Comparison of ENCODE assay signal across 1 cellular context in genomic region chr11:2376751-2377451, GRCh38.
TF ChIP-seq lines count a peak whose summit lies in the region.

A gene with protein sequence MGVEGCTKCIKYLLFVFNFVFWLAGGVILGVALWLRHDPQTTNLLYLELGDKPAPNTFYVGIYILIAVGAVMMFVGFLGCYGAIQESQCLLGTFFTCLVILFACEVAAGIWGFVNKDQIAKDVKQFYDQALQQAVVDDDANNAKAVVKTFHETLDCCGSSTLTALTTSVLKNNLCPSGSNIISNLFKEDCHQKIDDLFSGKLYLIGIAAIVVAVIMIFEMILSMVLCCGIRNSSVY (plus strand): TSS chr11:2377310. CDS start chr11:2377550, 240 bp downstream.

TF ChIP-seq in K562, 482 proteins besides CTCF, POLR2A, EP300 and RAD21 (continued from another document):
- no peak for TF ChIP-seq ZFX (CRISPR knock-in tag; IDR thresholded peaks at IDR 0.05)
- TF ChIP-seq ZBTB7A (IDR thresholded peaks at IDR 0.05; ENCODE audit: borderline replicate concordance, control insufficient read depth, low read depth, low read length) = no peak
- TF ChIP-seq POLR2G (IDR thresholded peaks at IDR 0.05; ENCODE audit: low read depth, low read length) = peak; percentile 81
- peak; percentile 73 for TF ChIP-seq TAF1 (IDR thresholded peaks at IDR 0.05; ENCODE audit: control insufficient read depth, extremely low read depth, insufficient read depth, low read length, severe bottlenecking)
- peak; percentile 46; the same call in 1 of the 2 replicates for TF ChIP-seq SP1 (CRISPR knock-in tag; IDR thresholded peaks at IDR 0.05)
- TF ChIP-seq ZNF77 (CRISPR knock-in tag; IDR thresholded peaks at IDR 0.05) = no peak
- TF ChIP-seq TBP (optimal IDR thresholded peaks at IDR 0.05; ENCODE audit: low read depth, low read length) = peak; percentile 97
- peak; percentile 84 for TF ChIP-seq GTF2F1 (IDR thresholded peaks at IDR 0.05; ENCODE audit: low read depth, low read length)
- TF ChIP-seq NCOA4 (IDR thresholded peaks at IDR 0.05; ENCODE audit: partially characterized antibody) = no peak
- no peak for TF ChIP-seq ZNF583 (CRISPR knock-in tag; IDR thresholded peaks at IDR 0.05)
- no peak for TF ChIP-seq ZBTB9 (CRISPR knock-in tag; IDR thresholded peaks at IDR 0.05)
- peak in 1 of 2 experiments; percentile 7 for TF ChIP-seq E2F6 (IDR thresholded peaks at IDR 0.05; ENCODE audit: borderline replicate concordance in 1 of 2, extremely low read depth in 1 of 2, insufficient read depth in 1 of 2, insufficient read length in 1 of 2, low read depth in 1 of 2, low read length in 1 of 2, poor library complexity in 1 of 2, severe bottlenecking in 1 of 2)
- no peak for TF ChIP-seq NR2C2 (CRISPR knock-in tag; IDR thresholded peaks at IDR 0.05)
- TF ChIP-seq NR2C2 (tag; IDR thresholded peaks at IDR 0.05) = no peak
- 0 out of 2 replicates have a peak, but pooled peaks have one; percentile 32 for TF ChIP-seq GTF2A2 (tag; IDR thresholded peaks at IDR 0.05)
- no peak for TF ChIP-seq ZNF79 (CRISPR knock-in tag; IDR thresholded peaks at IDR 0.05; ENCODE audit: low read depth)
- peak; percentile 52; the same call in 1 of the 2 replicates for TF ChIP-seq POLR2AphosphoS5 (IDR thresholded peaks at IDR 0.05; ENCODE audit: control insufficient read depth, insufficient read depth, low read depth, low read length)
- peak in 1 of 3 experiments; percentile 22 for TF ChIP-seq YY1 (IDR thresholded peaks at IDR 0.05; ENCODE audit: borderline replicate concordance in 1 of 3, control insufficient read depth in 1 of 3, extremely low read depth in 1 of 3, insufficient read depth in 3 of 3, insufficient read length in 1 of 3, insufficient replicate concordance in 2 of 3, low read depth in 1 of 3, low read length in 2 of 3)
- TF ChIP-seq, protein P1, sequence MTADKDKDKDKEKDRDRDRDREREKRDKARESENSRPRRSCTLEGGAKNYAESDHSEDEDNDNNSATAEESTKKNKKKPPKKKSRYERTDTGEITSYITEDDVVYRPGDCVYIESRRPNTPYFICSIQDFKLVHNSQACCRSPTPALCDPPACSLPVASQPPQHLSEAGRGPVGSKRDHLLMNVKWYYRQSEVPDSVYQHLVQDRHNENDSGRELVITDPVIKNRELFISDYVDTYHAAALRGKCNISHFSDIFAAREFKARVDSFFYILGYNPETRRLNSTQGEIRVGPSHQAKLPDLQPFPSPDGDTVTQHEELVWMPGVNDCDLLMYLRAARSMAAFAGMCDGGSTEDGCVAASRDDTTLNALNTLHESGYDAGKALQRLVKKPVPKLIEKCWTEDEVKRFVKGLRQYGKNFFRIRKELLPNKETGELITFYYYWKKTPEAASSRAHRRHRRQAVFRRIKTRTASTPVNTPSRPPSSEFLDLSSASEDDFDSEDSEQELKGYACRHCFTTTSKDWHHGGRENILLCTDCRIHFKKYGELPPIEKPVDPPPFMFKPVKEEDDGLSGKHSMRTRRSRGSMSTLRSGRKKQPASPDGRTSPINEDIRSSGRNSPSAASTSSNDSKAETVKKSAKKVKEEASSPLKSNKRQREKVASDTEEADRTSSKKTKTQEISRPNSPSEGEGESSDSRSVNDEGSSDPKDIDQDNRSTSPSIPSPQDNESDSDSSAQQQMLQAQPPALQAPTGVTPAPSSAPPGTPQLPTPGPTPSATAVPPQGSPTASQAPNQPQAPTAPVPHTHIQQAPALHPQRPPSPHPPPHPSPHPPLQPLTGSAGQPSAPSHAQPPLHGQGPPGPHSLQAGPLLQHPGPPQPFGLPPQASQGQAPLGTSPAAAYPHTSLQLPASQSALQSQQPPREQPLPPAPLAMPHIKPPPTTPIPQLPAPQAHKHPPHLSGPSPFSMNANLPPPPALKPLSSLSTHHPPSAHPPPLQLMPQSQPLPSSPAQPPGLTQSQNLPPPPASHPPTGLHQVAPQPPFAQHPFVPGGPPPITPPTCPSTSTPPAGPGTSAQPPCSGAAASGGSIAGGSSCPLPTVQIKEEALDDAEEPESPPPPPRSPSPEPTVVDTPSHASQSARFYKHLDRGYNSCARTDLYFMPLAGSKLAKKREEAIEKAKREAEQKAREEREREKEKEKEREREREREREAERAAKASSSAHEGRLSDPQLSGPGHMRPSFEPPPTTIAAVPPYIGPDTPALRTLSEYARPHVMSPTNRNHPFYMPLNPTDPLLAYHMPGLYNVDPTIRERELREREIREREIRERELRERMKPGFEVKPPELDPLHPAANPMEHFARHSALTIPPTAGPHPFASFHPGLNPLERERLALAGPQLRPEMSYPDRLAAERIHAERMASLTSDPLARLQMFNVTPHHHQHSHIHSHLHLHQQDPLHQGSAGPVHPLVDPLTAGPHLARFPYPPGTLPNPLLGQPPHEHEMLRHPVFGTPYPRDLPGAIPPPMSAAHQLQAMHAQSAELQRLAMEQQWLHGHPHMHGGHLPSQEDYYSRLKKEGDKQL (CRISPR knock-in tag; IDR thresholded peaks at IDR 0.05; ENCODE audit: borderline replicate concordance) = 0 out of 2 replicates have a peak, but pooled peaks have one; percentile 38
- TF ChIP-seq ZKSCAN8 (CRISPR knock-in tag; IDR thresholded peaks at IDR 0.05) = no peak
- no peak for TF ChIP-seq LCOR (CRISPR knock-in tag; IDR thresholded peaks at IDR 0.05)
- TF ChIP-seq KAT7 (CRISPR knock-in tag; IDR thresholded peaks at IDR 0.05; ENCODE audit: borderline replicate concordance) = no peak
- TF ChIP-seq TEAD2 (tag; IDR thresholded peaks at IDR 0.05) = no peak
- TF ChIP-seq RBM25 (IDR thresholded peaks at IDR 0.05; ENCODE audit: low read depth, low read length, severe bottlenecking) = no peak
- no peak for TF ChIP-seq MAFF (IDR thresholded peaks at IDR 0.05; ENCODE audit: low read length)
- TF ChIP-seq FOXJ3 (CRISPR knock-in tag; IDR thresholded peaks at IDR 0.05) = no peak
- TF ChIP-seq ZNF436 (CRISPR knock-in tag; IDR thresholded peaks at IDR 0.05) = peak; percentile 8; the same call in 1 of the 2 replicates
- no peak for TF ChIP-seq ZHX1 (conservative IDR thresholded peaks at IDR 0.05; ENCODE audit: low read length)
- TF ChIP-seq ZNF212 (CRISPR knock-in tag; IDR thresholded peaks at IDR 0.05) = no peak
- no peak for TF ChIP-seq RUNX1 (IDR thresholded peaks at IDR 0.05; ENCODE audit: low read depth)
- TF ChIP-seq GTF2B (IDR thresholded peaks at IDR 0.05; ENCODE audit: extremely low read depth, insufficient read length) = peak; percentile 70
- no peak for TF ChIP-seq ZNF134 (CRISPR knock-in tag; conservative IDR thresholded peaks at IDR 0.05)
- 0 out of 2 replicates have a peak, but pooled peaks have one; percentile 18 for TF ChIP-seq ZNF282 (CRISPR knock-in tag; IDR thresholded peaks at IDR 0.05)
- 0 out of 4 replicates have a peak, but pooled peaks of 1 of the 2 experiments have one; percentile 27 for TF ChIP-seq SIN3A (IDR thresholded peaks at IDR 0.05; ENCODE audit: borderline replicate concordance in 2 of 2, control insufficient read depth in 1 of 2, low read depth in 2 of 2, low read length in 2 of 2)
- no peak for TF ChIP-seq TAF9B (IDR thresholded peaks at IDR 0.05; ENCODE audit: partially characterized antibody)
- TF ChIP-seq ZFP36 (IDR thresholded peaks at IDR 0.05; ENCODE audit: low read depth, low read length, partially characterized antibody) = peak; percentile 98
- no peak for TF ChIP-seq TFAM (CRISPR knock-in tag; conservative IDR thresholded peaks at IDR 0.05)
- TF ChIP-seq, protein P2, sequence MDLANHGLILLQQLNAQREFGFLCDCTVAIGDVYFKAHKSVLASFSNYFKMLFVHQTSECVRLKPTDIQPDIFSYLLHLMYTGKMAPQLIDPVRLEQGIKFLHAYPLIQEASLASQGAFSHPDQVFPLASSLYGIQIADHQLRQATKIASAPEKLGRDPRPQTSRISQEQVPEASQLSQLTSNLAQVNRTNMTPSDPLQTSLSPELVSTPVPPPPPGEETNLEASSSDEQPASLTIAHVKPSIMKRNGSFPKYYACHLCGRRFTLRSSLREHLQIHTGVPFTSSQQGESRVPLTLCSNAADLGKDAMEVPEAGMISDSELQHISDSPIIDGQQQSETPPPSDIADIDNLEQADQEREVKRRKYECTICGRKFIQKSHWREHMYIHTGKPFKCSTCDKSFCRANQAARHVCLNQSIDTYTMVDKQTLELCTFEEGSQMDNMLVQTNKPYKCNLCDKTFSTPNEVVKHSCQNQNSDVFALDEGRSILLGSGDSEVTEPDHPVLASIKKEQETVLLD (IDR thresholded peaks at IDR 0.05) = no peak
- no peak for TF ChIP-seq HDAC6 (IDR thresholded peaks at IDR 0.05; ENCODE audit: low read depth, low read length)
- no peak for TF ChIP-seq NR4A1 (CRISPR knock-in tag; IDR thresholded peaks at IDR 0.05)
- TF ChIP-seq NR4A1 (tag; IDR thresholded peaks at IDR 0.05) = no peak
- TF ChIP-seq SMARCA5 (IDR thresholded peaks at IDR 0.05) = peak; percentile 35; the same call in 1 of the 2 replicates
- no peak for TF ChIP-seq LARP7 (IDR thresholded peaks at IDR 0.05)
